Comparison of ENCODE assay signal across 8 cellular contexts in the genomic region with DNA sequence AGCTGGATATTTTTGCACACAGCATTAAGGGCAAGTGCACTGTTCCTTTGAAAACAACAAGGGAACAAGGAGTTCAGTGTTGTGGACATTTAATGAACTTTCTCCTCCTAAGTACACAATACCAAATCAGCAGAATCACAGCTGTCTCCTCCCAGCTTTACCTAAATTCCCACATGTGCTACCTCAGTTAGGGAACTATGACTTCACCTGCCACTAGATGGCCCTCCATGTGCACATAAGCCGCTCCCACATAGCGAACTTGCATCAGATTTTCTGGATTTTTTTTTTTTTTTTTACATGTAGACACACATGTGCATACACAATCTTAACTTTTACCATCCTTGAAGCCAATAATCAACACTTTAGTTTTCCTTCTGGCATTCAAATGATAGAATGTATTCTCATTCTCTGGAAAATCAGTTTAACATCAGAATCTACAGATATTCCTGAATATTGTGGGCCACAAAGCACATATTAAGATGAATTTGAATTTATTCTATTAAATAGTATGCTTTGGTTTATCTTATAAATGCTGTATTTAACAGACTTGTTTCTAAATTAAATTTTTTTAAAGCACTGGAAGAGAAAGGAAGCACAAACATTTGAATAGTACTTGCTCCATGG.
DNase-seq lines count a peak whose midpoint lies in the region; ATAC-seq and TF ChIP-seq lines count a peak whose summit lies in the region.

No MANE protein-coding gene starts in this region.

- ATAC-seq in HG02938 (IDR thresholded peaks at IDR 0.05; ENCODE audit: unreplicated experiment) = no peak
- ATAC-seq in GM19397 (IDR thresholded peaks at IDR 0.05; ENCODE audit: unreplicated experiment) = no peak

- no peaks in the 10 kb centered on the region for H3K9me3 ChIP-seq in PC-9 (ENCODE audit: insufficient read depth, low read depth)

- H3K36me3 Mint-ChIP-seq in osteocyte (ENCODE audit: unreplicated experiment) = no peaks in the 10 kb centered on the region

- TF ChIP-seq CTCF in GM10248 (IDR thresholded peaks at IDR 0.05; ENCODE audit: control extremely low read depth, extremely low read depth, low read depth, missing control alignments) (peak; percentile 73), PC-9 (conservative IDR thresholded peaks at IDR 0.05) (peak; percentile 91), osteocyte (IDR thresholded peaks at IDR 0.05) (peak; percentile 91)

- H3K27ac ChIP-seq in PC-9 = no peak overlapping the region

- H3K27me3 Mint-ChIP-seq in osteocyte (ENCODE audit: unreplicated experiment) = no peaks in the 10 kb centered on the region

- POLR2A ChIA-PET in GM10248 (lab: Yijun Ruan, JAX) = interaction anchor here (0.7 kb wide), 1 partner anchor 247 kb away, joined by 3 read pairs; no protein-coding TSS in a partner anchor
- POLR2A ChIA-PET in PC-9 (lab: Charles Lee; ENCODE audit: unreplicated experiment) = no interaction called here

- BruUV-seq in PC-9 (replicated peaks; lab: Mats Ljungman, UMichigan) = no TSS peak

- no peaks in the 10 kb centered on the region for H3K9me2 ChIP-seq in PC-9 (ENCODE audit: insufficient read depth)

- H3K4me3 Mint-ChIP-seq in osteocyte (ENCODE audit: unreplicated experiment) = no peak overlapping the region

- no peaks in the 10 kb centered on the region for H3K27me3 ChIP-seq in PC-9 (ENCODE audit: insufficient read depth, low read depth)

- peaks cover 44% of the 10 kb centered on the region for H3K4me1 Mint-ChIP-seq in osteocyte (ENCODE audit: unreplicated experiment)

- H3K27ac Mint-ChIP-seq in osteocyte (ENCODE audit: unreplicated experiment) = peak overlapping the region; percentile 54

- no peaks in the 10 kb centered on the region for H3K9me3 Mint-ChIP-seq in osteocyte (ENCODE audit: unreplicated experiment)

- no peak overlapping the region for H3K4me2 ChIP-seq in PC-9

- H3K4me3 ChIP-seq in PC-9 = no peak overlapping the region

- H3K79me2 ChIP-seq in PC-9 (ENCODE audit: low read depth) = no peaks in the 10 kb centered on the region

- CTCF ChIA-PET in GM10248 (lab: Yijun Ruan, JAX) (interaction anchor here (0.6 to 9.8 kb wide), 51 partner anchors 9 to 316 kb away, joined by 3 to 156 read pairs (median 4); no protein-coding TSS in a partner anchor), PC-9 (lab: Charles Lee) (interaction anchor here (0.5 to 1.2 kb wide), 18 partner anchors 9 to 489 kb away, joined by 3 to 7 read pairs (median 4); no protein-coding TSS in a partner anchor)

- DNase-seq in GM10248 (ENCODE audit: extremely low spot score) = peak; percentile 64
- peak; percentile 49 for DNase-seq in HuH-7 (ENCODE audit: low spot score)
- DNase-seq in PC-9 = peak; percentile 68 to 70
- peak; percentile 15 for DNase-seq in activated T-helper 1 cell treated with Interleukin-2 at 50 U/mL for 16 hours (ENCODE audit: low read depth)
- DNase-seq in fibroblast of the conjunctiva (ENCODE audit: low read depth) = peak; percentile 83
- DNase-seq in osteocyte (ENCODE audit: extremely low spot score, unreplicated experiment) = no peak

- 0 out of 2 replicates have a peak, but pooled peaks cover 3% of the 10 kb centered on the region for H3K4me1 ChIP-seq in PC-9 (replicated peaks; ENCODE audit: insufficient read depth)

- intact Hi-C loops in PC-9 (cut with micrococcal nuclease; ENCODE audit: unreplicated experiment) = loop anchor here (1.0 to 2.0 kb wide), 6 partner anchors 155 to 720 kb away; no protein-coding TSS in a partner anchor

- no peaks in the 10 kb centered on the region; the same call in 1 of the 2 replicates for H3F3A ChIP-seq in PC-9 (ENCODE audit: insufficient read depth, low read depth)

- no peaks in the 10 kb centered on the region for H3K36me3 ChIP-seq in PC-9 (ENCODE audit: low read depth)

- H4K20me1 ChIP-seq in PC-9 (ENCODE audit: insufficient read depth) = no peaks in the 10 kb centered on the region

- H2AFZ ChIP-seq in PC-9 = no peak overlapping the region
